ENCODE assay signal across 8 cellular contexts in the genomic region with DNA sequence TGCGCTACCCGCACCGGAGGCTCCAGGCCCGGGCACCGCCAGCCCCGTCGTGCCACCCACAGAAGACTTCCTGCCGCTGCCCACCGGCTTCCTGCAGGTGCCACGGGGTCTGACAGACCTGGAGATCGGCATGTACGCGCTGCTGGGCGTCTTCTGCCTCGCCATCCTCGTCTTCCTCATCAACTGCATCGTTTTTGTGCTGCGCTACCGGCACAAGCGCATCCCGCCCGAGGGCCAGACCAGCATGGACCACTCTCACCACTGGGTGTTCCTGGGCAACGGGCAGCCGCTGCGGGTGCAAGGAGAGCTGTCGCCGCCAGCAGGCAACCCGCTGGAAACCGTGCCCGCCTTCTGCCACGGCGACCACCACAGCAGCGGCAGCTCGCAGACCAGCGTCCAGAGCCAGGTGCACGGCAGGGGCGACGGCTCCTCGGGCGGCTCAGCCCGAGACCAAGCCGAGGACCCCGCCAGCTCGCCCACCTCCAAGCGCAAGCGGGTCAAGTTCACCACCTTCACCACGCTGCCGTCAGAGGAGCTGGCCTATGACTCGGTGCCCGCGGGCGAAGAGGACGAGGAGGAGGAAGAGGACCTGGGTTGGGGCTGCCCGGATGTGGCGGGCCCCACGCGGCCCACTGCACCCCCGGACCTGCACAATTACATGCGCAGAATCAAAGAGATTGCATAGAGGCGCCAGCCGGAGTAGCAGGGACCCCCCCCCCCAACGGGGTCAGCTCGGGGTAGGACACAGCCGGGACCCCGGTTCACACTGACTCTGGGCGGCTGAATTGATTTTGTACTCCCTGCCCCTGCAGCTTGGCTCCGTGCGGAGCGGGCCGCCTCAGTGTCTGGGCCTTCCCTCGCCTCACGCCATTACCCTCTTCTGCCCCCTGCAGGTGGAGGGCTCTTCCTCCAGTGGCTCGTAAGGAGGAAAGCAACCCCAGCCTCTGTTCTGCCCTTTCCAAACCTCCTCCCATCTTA. TPM values are rescaled to one million over a fixed set of nuclear protein-coding genes. Genes with fewer than 3 reads are reported as not detected.
DNase-seq lines count a peak whose midpoint lies in the region; ATAC-seq and TF ChIP-seq lines count a peak whose summit lies in the region.

No MANE protein-coding gene starts in this region.

- H3K36me3 ChIP-seq in Peyer's patch: no peaks in the 10 kb centered on the region

- H3K27me3 ChIP-seq in Peyer's patch: no peaks in the 10 kb centered on the region

- DNase-seq in ELR (ENCODE audit: low read depth) (peak; percentile 67), Peyer's patch (peak; percentile 68 to 87 (median 80)), foreskin fibroblast (peak; percentile 62 to 86), omental fat pad (ENCODE audit: low spot score) (peak; percentile 38), stromal cell of bone marrow (ENCODE audit: low read depth) (peak; percentile 42)
- DNase-seq in activated T-helper 2 cell treated with anti-CD3 and anti-CD28 coated beads, Interferon-gamma antibody, Interleukin-2, Interleukin-4, amounts not matched to agents 10 μg/mL and 5 μg/mL and 100 μg/mL, durations not matched to agents 14 hours and 24 hours and 36 hours (ENCODE audit: low spot score): peak; percentile 63

- H3K27ac Mint-ChIP-seq in activated T-helper 2 cell treated with anti-CD3 and anti-CD28 coated beads, Interferon-gamma antibody, Interleukin-2, Interleukin-4, amounts not matched to agents 10 μg/mL and 5 μg/mL and 100 μg/mL, durations not matched to agents 14 hours and 24 hours and 36 hours: no peak overlapping the region

- ATAC-seq in HG03432 (IDR thresholded peaks at IDR 0.05; ENCODE audit: unreplicated experiment): peak; percentile 64
- peak; percentile 84 for ATAC-seq in omental fat pad (ENCODE audit: low FRiP score)
- no peak for ATAC-seq in GM18907 (IDR thresholded peaks at IDR 0.05; ENCODE audit: unreplicated experiment)

- TF ChIP-seq CTCF in Peyer's patch (IDR thresholded peaks at IDR 0.05) (peak; percentile 23 to 85 (median 77)), foreskin fibroblast (IDR thresholded peaks at IDR 0.05; ENCODE audit: low read depth, low read length) (peak; percentile 82), omental fat pad (IDR thresholded peaks at IDR 0.05) (peak in 1 of 3 donors; percentile 52)

- intact Hi-C loops in activated T-helper 2 cell treated with anti-CD3 and anti-CD28 coated beads, Interferon-gamma antibody, Interleukin-2, Interleukin-4, amounts not matched to agents 10 μg/mL and 5 μg/mL and 100 μg/mL, durations not matched to agents 14 hours and 24 hours and 36 hours (cut with micrococcal nuclease): loop anchor here (1.0 to 5.0 kb wide), 3 partner anchors 56 to 218 kb away; no protein-coding TSS in a partner anchor

- no peak overlapping the region for H3K4me3 Mint-ChIP-seq in activated T-helper 2 cell treated with anti-CD3 and anti-CD28 coated beads, Interferon-gamma antibody, Interleukin-2, Interleukin-4, amounts not matched to agents 10 μg/mL and 5 μg/mL and 100 μg/mL, durations not matched to agents 14 hours and 24 hours and 36 hours (ENCODE audit: low read depth)

- H3K27ac ChIP-seq in Peyer's patch: no peak overlapping the region

- H3K9me3 ChIP-seq in Peyer's patch: no peaks in the 10 kb centered on the region

- no peak for TF ChIP-seq POLR2A in Peyer's patch (IDR thresholded peaks at IDR 0.05)

- H3K4me1 Mint-ChIP-seq in activated T-helper 2 cell treated with anti-CD3 and anti-CD28 coated beads, Interferon-gamma antibody, Interleukin-2, Interleukin-4, amounts not matched to agents 10 μg/mL and 5 μg/mL and 100 μg/mL, durations not matched to agents 14 hours and 24 hours and 36 hours (ENCODE audit: low read depth): no peaks in the 10 kb centered on the region

- no peaks in the 10 kb centered on the region for H3K36me3 Mint-ChIP-seq in activated T-helper 2 cell treated with anti-CD3 and anti-CD28 coated beads, Interferon-gamma antibody, Interleukin-2, Interleukin-4, amounts not matched to agents 10 μg/mL and 5 μg/mL and 100 μg/mL, durations not matched to agents 14 hours and 24 hours and 36 hours (ENCODE audit: low read depth)

- H3K4me3 ChIP-seq in Peyer's patch: peak overlapping the region; percentile 20 to 53 (median 44)
- peak overlapping the region in 1 of 2 donors; percentile 33 for H3K4me3 ChIP-seq in foreskin fibroblast (ENCODE audit: low read depth in 1 of 2, low read length in 2 of 2)

- H3K27me3 Mint-ChIP-seq in activated T-helper 2 cell treated with anti-CD3 and anti-CD28 coated beads, Interferon-gamma antibody, Interleukin-2, Interleukin-4, amounts not matched to agents 10 μg/mL and 5 μg/mL and 100 μg/mL, durations not matched to agents 14 hours and 24 hours and 36 hours (ENCODE audit: low read depth): peaks cover 34% of the 10 kb centered on the region

- peaks cover 0 to 9% (median 0%) of the 10 kb centered on the region in 4 donors for H3K4me1 ChIP-seq in Peyer's patch

- H3K9me3 Mint-ChIP-seq in activated T-helper 2 cell treated with anti-CD3 and anti-CD28 coated beads, Interferon-gamma antibody, Interleukin-2, Interleukin-4, amounts not matched to agents 10 μg/mL and 5 μg/mL and 100 μg/mL, durations not matched to agents 14 hours and 24 hours and 36 hours: no peaks in the 10 kb centered on the region

RNA-seq across cellular contexts. Expression of a gene that starts 58.5 kb away (rescaled TPM):
- total RNA-seq in Peyer's patch (1 to 10 TPM in 1 of 4 donors, under 1 TPM in 1, not detected in 2; 0.13 to 1.7 TPM), omental fat pad (under 1 TPM in 2 of 4 donors, not detected in 2; 0.13 to 0.19 TPM)
- not detected in 2 replicates for total RNA-seq in activated T-helper 2 cell treated with anti-CD3 and anti-CD28 coated beads, Interferon-gamma antibody, Interleukin-2, Interleukin-4, amounts not matched to agents 10 μg/mL and 5 μg/mL and 100 μg/mL, durations not matched to agents 14 hours and 24 hours and 36 hours
